ENCODE assay signal across 10 cellular contexts in the genomic region with DNA sequence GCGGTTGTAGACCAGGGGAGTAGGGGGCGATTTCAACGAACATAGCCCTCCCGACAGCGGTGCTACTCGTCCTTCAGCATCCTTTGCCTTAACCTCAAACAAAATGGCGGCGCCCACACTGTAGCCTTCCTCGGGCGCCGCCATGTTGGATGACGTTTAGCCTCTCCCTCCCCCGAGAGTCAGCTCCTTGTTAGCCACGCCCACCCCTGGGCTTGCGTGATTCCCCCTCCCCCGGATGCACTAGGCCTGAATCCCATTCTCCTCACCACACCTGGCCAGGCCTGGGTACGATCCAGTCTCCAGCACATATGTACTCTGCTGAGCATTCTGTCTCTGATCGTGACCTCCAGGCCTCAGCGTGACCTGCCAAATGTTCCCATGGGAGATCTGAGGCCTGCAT. TPM values are rescaled to one million over a fixed set of nuclear protein-coding genes. Genes with fewer than 3 reads are reported as not detected.
DNase-seq lines count a peak whose midpoint lies in the region; ATAC-seq and TF ChIP-seq lines count a peak whose summit lies in the region.
"Had no signal": no experiment of that assay in that cellular context is flagged by ENCODE, and none has a peak within 500 bp of the region (broad histone marks: within the 10 kb centered on the region; RNA-seq: fewer than 3 reads in every experiment).

No MANE protein-coding gene starts in this region.

- no peak for TF ChIP-seq EP300 in sigmoid colon (IDR thresholded peaks at IDR 0.05)

- intact Hi-C loops in sigmoid colon (cut with DNase I), result no loop called here

- H3K4me1 ChIP-seq in HUES64 (ENCODE audit: insufficient read depth, low read length) (peaks cover 16% of the 10 kb centered on the region), sigmoid colon (no peaks in the 10 kb centered on the region)

- no peak for TF ChIP-seq CTCF in sigmoid colon (IDR thresholded peaks at IDR 0.05)

- H3K9me3 ChIP-seq in HUES64 (ENCODE audit: insufficient read depth, low read depth, low read length) (no peaks in the 10 kb centered on the region), sigmoid colon (no peaks in the 10 kb centered on the region)

- WGBS in HUES64, result 2% methylated on average over 18 of the region's 19 CpGs
- WGBS in sigmoid colon, 2 donors, result 73 to 79% methylated on average over 19 of the region's 19 CpGs

- no peak for ATAC-seq in GM21786 (IDR thresholded peaks at IDR 0.05; ENCODE audit: unreplicated experiment)
- ATAC-seq: activated naive CD4-positive, alpha-beta T cell treated with anti-CD3 and anti-CD28 coated beads, Interleukin-2, amount 50 U/mL, for 72 hours; naive thymus-derived CD4-positive, alpha-beta T cell had no signal

- H3K27me3 ChIP-seq in HUES64 (ENCODE audit: insufficient read depth, low read length) (no peaks in the 10 kb centered on the region), sigmoid colon (no peaks in the 10 kb centered on the region)

- H3K9ac ChIP-seq in HUES64 (ENCODE audit: low read depth, low read length), result peak overlapping the region; percentile 75

- TF ChIP-seq POLR2A in sigmoid colon (IDR thresholded peaks at IDR 0.05), result no peak

- H3K36me3 ChIP-seq in HUES64 (ENCODE audit: insufficient read depth, low read length) (no peaks in the 10 kb centered on the region), sigmoid colon (no peaks in the 10 kb centered on the region)

- H3K27ac ChIP-seq in HUES64 (ENCODE audit: low read depth, low read length) (peak overlapping the region; percentile 98), sigmoid colon (no peak overlapping the region)

- peak overlapping the region; percentile 32 for H3K4me3 ChIP-seq in HUES64 (ENCODE audit: low read length)
- H3K4me3 ChIP-seq in sigmoid colon, result no peak overlapping the region

- DNase-seq in cerebellum (ENCODE audit: low spot score), result peak; percentile 76
- peak; percentile 68 for DNase-seq in iris pigment epithelial cell (ENCODE audit: low read depth)
- DNase-seq in sigmoid colon, result peak; percentile 88
- DNase-seq in foreskin melanocyte, result no peak
- DNase-seq in 8988T, result no peak
- no peak for DNase-seq in HK-2 (ENCODE audit: unreplicated experiment)
- DNase-seq: naive thymus-derived CD4-positive, alpha-beta T cell had no signal

RNA-seq across cellular contexts. Expression of a gene that starts 49.0 kb away (rescaled TPM):
- polyA plus RNA-seq in HUES64 (2013, experiment 1 of 2), result 0.50 TPM
- 0.76 TPM for polyA plus RNA-seq in HUES64 (2013, experiment 2 of 2)
- total RNA-seq in cerebellum (5.4 TPM), sigmoid colon (under 1 TPM in 3 of 4 donors, not detected in 1; 0.27 to 0.71 (median 0.49) TPM)
- under 1 TPM in 1 of 3 donors, not detected in 2; 0.15 TPM for polyA plus RNA-seq in sigmoid colon

Comparison
In these comparisons a context has a peak if more than half of its experiments do, and no peak if none do; other contexts are left out.
1. DNase-seq: peak in cerebellum (single experiment), iris pigment epithelial cell (single experiment) and sigmoid colon (single experiment); none in foreskin melanocyte (single experiment), 8988T (single experiment) and HK-2 (single experiment).